ENCODE assay signal across 35 cellular contexts in genomic region chr2:37358466-37358865, GRCh38. TPM values are rescaled to one million over a fixed set of nuclear protein-coding genes. Genes with fewer than 3 reads are reported as not detected.
"Had no signal": no experiment of that assay in that cellular context is flagged by ENCODE, and none has a peak within 500 bp of the region (broad histone marks: within the 10 kb centered on the region; RNA-seq: fewer than 3 reads in every experiment).

No MANE protein-coding gene starts in this region.

- FAIRE-seq: K562 had no signal

- H3K27me3 ChIP-seq: ascending aorta, breast epithelium had no signal

- ATAC-seq: activated CD8-positive, alpha-beta memory T cell treated with anti-CD3 and anti-CD28 coated beads, Interleukin-2, amount 10 ng/mL, durations not matched to agents 7 days and 5 days; K562 had no signal

- H3K27ac ChIP-seq: ascending aorta, breast epithelium, WERI-Rb-1 had no signal

- H3K4me3 ChIP-seq: ascending aorta, breast epithelium, K562 had no signal

- H3K36me3 ChIP-seq: ascending aorta, breast epithelium, WERI-Rb-1 had no signal

- H3K4me1 ChIP-seq: ascending aorta, breast epithelium had no signal

- H3K9me3 ChIP-seq: ascending aorta, breast epithelium had no signal

- DNase-seq: activated CD4-positive, alpha-beta memory T cell treated with anti-CD3 and anti-CD28 coated beads, Interleukin-2, amount 10 ng/mL, durations not matched to agents 7 days and 5 days; activated CD4-positive, alpha-beta T cell treated with anti-CD3 and anti-CD28 coated beads for 1 hour; activated CD4-positive, alpha-beta T cell treated with anti-CD3 and anti-CD28 coated beads for 48 hours; activated CD4-positive, CD25-positive, alpha-beta regulatory T cell; activated CD8-positive, alpha-beta memory T cell treated with anti-CD3 and anti-CD28 coated beads for 24 hours; activated CD8-positive, alpha-beta memory T cell treated with anti-CD3 and anti-CD28 coated beads, Interleukin-2, amount 10 ng/mL, durations not matched to agents 7 days and 5 days; activated CD8-positive, alpha-beta memory T cell treated with anti-CD3 and anti-CD28 coated beads, Interleukin-2, amount 50 U/mL, for 48 hours; activated effector memory CD4-positive, alpha-beta T cell treated with anti-CD3 and anti-CD28 coated beads, Interleukin-2, amount 50 U/mL, for 16 hours; activated naive CD4-positive, alpha-beta T cell; activated naive CD4-positive, alpha-beta T cell treated with anti-CD3 and anti-CD28 coated beads, Interleukin-2, amount 50 U/mL, for 16 hours; activated naive CD8-positive, alpha-beta T cell treated with anti-CD3 and anti-CD28 coated beads for 36 hours; activated T-cell treated with anti-CD3 and anti-CD28 coated beads, Interleukin-2, amount 50 U/mL, for 48 hours; amniotic stem cell; Karpas-422; NCI-H1048; NCI-H1105 treated with DMSO at 0.1 percent for 48 hours; NCI-H1436; NCI-H1694; NCI-H1930; NCI-H2081 treated with DMSO at 0.1 percent for 48 hours; NCI-H226; NCI-H446 treated with DMSO at 0.1 percent for 48 hours; NCI-H524; NCI-H69; NCI-H82; Right ventricle myocardium superior; SW 1271; T-helper 1 cell; T-helper 2 cell; T-helper 9 cell; WERI-Rb-1 had no signal

RNA-seq across cellular contexts. Expression of gene QPCT, which starts 14.0 kb away (rescaled TPM):
- total RNA-seq: activated CD4-positive, alpha-beta memory T cell treated with anti-CD3 and anti-CD28 coated beads, Interleukin-2, amount 10 ng/mL, durations not matched to agents 7 days and 5 days; K562; MCF 10A had no signal
